1 cellular context compared by ENCODE assay signal in the genomic region with DNA sequence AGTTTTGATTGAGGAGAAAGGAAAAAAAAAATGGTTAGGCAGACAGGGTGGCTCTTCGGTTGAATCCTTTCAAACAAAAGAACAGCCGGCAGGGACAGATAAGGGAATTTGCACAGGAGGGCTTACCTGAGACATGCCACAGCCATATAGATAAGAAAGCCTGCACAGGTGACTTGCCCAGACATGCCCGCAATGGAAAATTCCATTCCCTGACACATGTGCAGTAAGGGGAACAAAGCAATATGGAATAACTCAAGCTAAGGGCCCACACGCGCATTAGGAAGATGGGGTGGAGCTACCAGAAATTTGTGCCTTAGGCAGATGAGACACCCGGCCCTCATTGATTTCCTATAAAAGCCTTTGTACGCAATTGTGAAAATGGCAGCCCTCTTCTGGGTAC.
TF ChIP-seq lines count a peak whose summit lies in the region.

No MANE protein-coding gene starts in this region.

TF ChIP-seq in WTC11, 78 proteins besides CTCF, POLR2A, EP300 and RAD21 (continued from another document):
- TF ChIP-seq AFF4 (CRISPR knock-in tag; IDR thresholded peaks at IDR 0.05; ENCODE audit: borderline replicate concordance), result no peak
- no peak for TF ChIP-seq FOXJ3 (CRISPR knock-in tag; IDR thresholded peaks at IDR 0.05; ENCODE audit: borderline replicate concordance)
- no peak for TF ChIP-seq ZNF416 (CRISPR knock-in tag; IDR thresholded peaks at IDR 0.05)
- no peak for TF ChIP-seq GRHL2 (CRISPR knock-in tag; IDR thresholded peaks at IDR 0.05; ENCODE audit: insufficient replicate concordance, severe bottlenecking)
- TF ChIP-seq USF1 (CRISPR knock-in tag; IDR thresholded peaks at IDR 0.05), result no peak
- no peak for TF ChIP-seq SMAD3 (CRISPR knock-in tag; IDR thresholded peaks at IDR 0.05; ENCODE audit: borderline replicate concordance)
- TF ChIP-seq ZNF317 (CRISPR knock-in tag; IDR thresholded peaks at IDR 0.05; ENCODE audit: borderline replicate concordance, low read depth), result no peak
- no peak for TF ChIP-seq PRRX2 (CRISPR knock-in tag; IDR thresholded peaks at IDR 0.05)
- TF ChIP-seq, protein P1, sequence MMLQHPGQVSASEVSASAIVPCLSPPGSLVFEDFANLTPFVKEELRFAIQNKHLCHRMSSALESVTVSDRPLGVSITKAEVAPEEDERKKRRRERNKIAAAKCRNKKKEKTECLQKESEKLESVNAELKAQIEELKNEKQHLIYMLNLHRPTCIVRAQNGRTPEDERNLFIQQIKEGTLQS (CRISPR knock-in tag; conservative IDR thresholded peaks at IDR 0.05), result no peak
- TF ChIP-seq FOXK1 (CRISPR knock-in tag; IDR thresholded peaks at IDR 0.05), result no peak
- TF ChIP-seq MXD4 (CRISPR knock-in tag; IDR thresholded peaks at IDR 0.05; ENCODE audit: borderline replicate concordance), result no peak
- no peak for TF ChIP-seq ZBTB43 (CRISPR knock-in tag; IDR thresholded peaks at IDR 0.05)
- TF ChIP-seq ETV6 (CRISPR knock-in tag; IDR thresholded peaks at IDR 0.05), result no peak
- TF ChIP-seq PRDM15 (CRISPR knock-in tag; IDR thresholded peaks at IDR 0.05), result no peak
